ENCODE assay signal across 19 cellular contexts in the genomic region with DNA sequence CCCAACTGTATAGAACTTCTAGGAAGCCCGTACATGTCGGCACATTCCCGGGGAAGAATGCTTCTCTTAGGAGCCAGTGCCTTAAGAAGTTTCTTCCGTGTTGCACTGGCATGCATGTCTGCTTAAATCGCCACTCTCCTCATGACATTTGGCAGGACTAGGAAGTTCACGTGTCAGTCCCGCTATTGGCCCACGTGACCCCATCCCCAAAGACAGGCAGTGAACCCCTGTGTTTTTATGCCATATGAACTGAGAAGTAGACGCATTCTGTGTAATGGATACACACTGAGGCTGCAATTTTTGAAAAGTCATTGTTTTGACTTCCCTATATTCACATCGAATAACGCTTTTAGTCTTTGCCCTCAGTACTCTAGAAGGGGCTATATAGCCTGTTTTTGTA.
DNase-seq lines count a peak whose midpoint lies in the region; ATAC-seq and TF ChIP-seq lines count a peak whose summit lies in the region.
"Had no signal": no experiment of that assay in that cellular context is flagged by ENCODE, and none has a peak within 500 bp of the region (broad histone marks: within the 10 kb centered on the region; RNA-seq: fewer than 3 reads in every experiment).

No MANE protein-coding gene starts in this region.

- peaks cover 0 to 3% (median 1%) of the 10 kb centered on the region in 7 donors for H3K9me3 Mint-ChIP-seq in CD14-positive monocyte
- no peaks in the 10 kb centered on the region for H3K9me3 Mint-ChIP-seq in endothelial cell (ENCODE audit: unreplicated experiment)
- H3K9me3 Mint-ChIP-seq: CD4-positive, alpha-beta T cell had no signal

- no peaks in the 10 kb centered on the region for H3K36me3 ChIP-seq in Panc1 (ENCODE audit: control insufficient read depth, insufficient read depth, low read length)
- no peaks in the 10 kb centered on the region for H3K36me3 ChIP-seq in neutrophil
- H3K36me3 ChIP-seq: BE2C, SJSA1 had no signal

- peaks cover 7% of the 10 kb centered on the region for H3K4me1 ChIP-seq in Panc1 (ENCODE audit: control insufficient read depth, insufficient read depth, low read length)
- H3K4me1 ChIP-seq in neutrophil (ENCODE audit: control insufficient read depth in 1 of 2, insufficient read depth in 1 of 2, low read depth in 1 of 2, low read length in 1 of 2): peaks cover 11 to 13% of the 10 kb centered on the region in 2 experiments
- H3K4me1 ChIP-seq: A549, BE2C, Caco-2, SJSA1 had no signal

- H3K27me3 Mint-ChIP-seq in CD14-positive monocyte (ENCODE audit: low read depth in 3 of 3) (no peaks in the 10 kb centered on the region), endothelial cell (ENCODE audit: unreplicated experiment) (peaks cover 4% of the 10 kb centered on the region)
- H3K27me3 Mint-ChIP-seq: CD4-positive, alpha-beta T cell had no signal

- no peaks in the 10 kb centered on the region for H3K9me3 ChIP-seq in Panc1 (ENCODE audit: control insufficient read depth, insufficient read depth, low read depth, low read length)
- H3K9me3 ChIP-seq in neutrophil: no peaks in the 10 kb centered on the region
- H3K9me3 ChIP-seq: A549, BE2C, Caco-2, SJSA1 had no signal

- no TSS peak for BruUV-seq in Panc1 (replicated peaks; lab: Mats Ljungman, UMichigan)

- TF ChIP-seq CTCF in CD14-positive monocyte (IDR thresholded peaks at IDR 0.05) (no peak), Panc1 (IDR thresholded peaks at IDR 0.05) (no peak), endothelial cell (IDR thresholded peaks at IDR 0.05; ENCODE audit: unreplicated experiment) (no peak), neutrophil (IDR thresholded peaks at IDR 0.05) (no peak)

- H3K4me3 Mint-ChIP-seq in CD14-positive monocyte: peak overlapping the region; percentile 63 to 70
- H3K4me3 Mint-ChIP-seq in endothelial cell (ENCODE audit: unreplicated experiment): no peak overlapping the region
- H3K4me3 Mint-ChIP-seq: CD4-positive, alpha-beta T cell had no signal

- peak overlapping the region; percentile 80 to 96 (median 94) for H3K27ac Mint-ChIP-seq in CD14-positive monocyte
- H3K27ac Mint-ChIP-seq in endothelial cell (ENCODE audit: unreplicated experiment): peak overlapping the region; percentile 74
- H3K27ac Mint-ChIP-seq: CD4-positive, alpha-beta T cell had no signal

- H3K27ac ChIP-seq in Panc1 (ENCODE audit: low read length) (peak overlapping the region; percentile 30; the same call in 1 of the 2 replicates), neutrophil (peak overlapping the region; percentile 70)
- H3K27ac ChIP-seq: A549, SJSA1 had no signal

- no peaks in the 10 kb centered on the region for H3K27me3 ChIP-seq in Panc1 (ENCODE audit: control insufficient read depth, insufficient read depth, low read length)
- H3K27me3 ChIP-seq in neutrophil: no peaks in the 10 kb centered on the region
- H3K27me3 ChIP-seq: BE2C, SJSA1 had no signal

- H3K36me3 Mint-ChIP-seq in CD14-positive monocyte (no peaks in the 10 kb centered on the region), endothelial cell (ENCODE audit: low read depth, unreplicated experiment) (no peaks in the 10 kb centered on the region)

- DNase-seq in CD14-positive monocyte (ENCODE audit: low spot score): peak; percentile 75
- DNase-seq in Panc1 (ENCODE audit: low read depth, low spot score): no peak
- no peak for DNase-seq in endothelial cell (ENCODE audit: low spot score)
- DNase-seq in stimulated activated CD4-positive, alpha-beta T cell treated with anti-CD3 and anti-CD28 coated beads, Interleukin-4, amount 100 ng/mL, for 1 hour: no peak
- DNase-seq in activated CD4-positive, alpha-beta T cell treated with anti-CD3 and anti-CD28 coated beads, Interleukin-2, amount 50 U/mL, for 1 hour: no peak
- DNase-seq: BE2C; Caco-2; CD4-positive, alpha-beta T cell; DMS 273 treated with DMSO at 0.1 percent for 48 hours; DMS79 treated with DMSO at 0.1 percent for 48 hours; Kasumi-1; NCI-H1694 treated with DMSO at 0.1 percent for 48 hours; NCI-H446; NCI-H526 had no signal

- no peak overlapping the region for H3K4me3 ChIP-seq in Panc1 (ENCODE audit: low read depth in 2 of 2, low read length in 2 of 2)
- H3K4me3 ChIP-seq in neutrophil (ENCODE audit: low read depth in 1 of 2, low read length in 1 of 2): peak overlapping the region; percentile 17 to 45
- H3K4me3 ChIP-seq: A549, SJSA1 had no signal

- H3K4me1 Mint-ChIP-seq in CD14-positive monocyte (peaks cover 51% of the 10 kb centered on the region), endothelial cell (ENCODE audit: unreplicated experiment) (peaks cover 46% of the 10 kb centered on the region)

- in situ Hi-C loops in Panc1 (cut with HindIII; ENCODE audit: low pct_unique_long_range_greater_than_20kb, low sequenced_read_pairs): no loop called here

- ATAC-seq in Panc1 (no peak), GM21786 (IDR thresholded peaks at IDR 0.05; ENCODE audit: unreplicated experiment) (no peak), GM19324 (IDR thresholded peaks at IDR 0.05; ENCODE audit: low FRiP score, unreplicated experiment) (no peak)
- ATAC-seq: A549 had no signal

- CTCF ChIA-PET in Panc1 (lab: Charles Lee): no interaction called here

- intact Hi-C loops in CD14-positive monocyte (cut with micrococcal nuclease) (no loop called here), Panc1 (cut with micrococcal nuclease; ENCODE audit: unreplicated experiment) (no loop called here)

- POLR2A ChIA-PET in Panc1 (lab: Charles Lee): no interaction called here

Comparison
In these comparisons a context has a peak if more than half of its experiments do, and no peak if none do; other contexts are left out.
1. H3K4me3 ChIP-seq: peak in neutrophil (2 of 2); none in Panc1 (0 of 2).